Comparison of ENCODE assay signal across 1 cellular context in genomic region chr7:26404189-26404996, GRCh38.
A peak's percentile ranks its signal among the peaks of the same experiment; 100 is the strongest.
TF ChIP-seq lines count a peak whose summit lies in the region.

No MANE protein-coding gene starts in this region.

TF ChIP-seq in WTC11, 78 proteins besides CTCF, POLR2A, EP300 and RAD21 (continued from another document):
- TF ChIP-seq, protein P1, sequence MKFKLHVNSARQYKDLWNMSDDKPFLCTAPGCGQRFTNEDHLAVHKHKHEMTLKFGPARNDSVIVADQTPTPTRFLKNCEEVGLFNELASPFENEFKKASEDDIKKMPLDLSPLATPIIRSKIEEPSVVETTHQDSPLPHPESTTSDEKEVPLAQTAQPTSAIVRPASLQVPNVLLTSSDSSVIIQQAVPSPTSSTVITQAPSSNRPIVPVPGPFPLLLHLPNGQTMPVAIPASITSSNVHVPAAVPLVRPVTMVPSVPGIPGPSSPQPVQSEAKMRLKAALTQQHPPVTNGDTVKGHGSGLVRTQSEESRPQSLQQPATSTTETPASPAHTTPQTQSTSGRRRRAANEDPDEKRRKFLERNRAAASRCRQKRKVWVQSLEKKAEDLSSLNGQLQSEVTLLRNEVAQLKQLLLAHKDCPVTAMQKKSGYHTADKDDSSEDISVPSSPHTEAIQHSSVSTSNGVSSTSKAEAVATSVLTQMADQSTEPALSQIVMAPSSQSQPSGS (CRISPR knock-in tag; IDR thresholded peaks at IDR 0.05; ENCODE audit: borderline replicate concordance, low read depth): no peak
- no peak for TF ChIP-seq TEAD4 (CRISPR knock-in tag; IDR thresholded peaks at IDR 0.05)
- TF ChIP-seq, protein P2, sequence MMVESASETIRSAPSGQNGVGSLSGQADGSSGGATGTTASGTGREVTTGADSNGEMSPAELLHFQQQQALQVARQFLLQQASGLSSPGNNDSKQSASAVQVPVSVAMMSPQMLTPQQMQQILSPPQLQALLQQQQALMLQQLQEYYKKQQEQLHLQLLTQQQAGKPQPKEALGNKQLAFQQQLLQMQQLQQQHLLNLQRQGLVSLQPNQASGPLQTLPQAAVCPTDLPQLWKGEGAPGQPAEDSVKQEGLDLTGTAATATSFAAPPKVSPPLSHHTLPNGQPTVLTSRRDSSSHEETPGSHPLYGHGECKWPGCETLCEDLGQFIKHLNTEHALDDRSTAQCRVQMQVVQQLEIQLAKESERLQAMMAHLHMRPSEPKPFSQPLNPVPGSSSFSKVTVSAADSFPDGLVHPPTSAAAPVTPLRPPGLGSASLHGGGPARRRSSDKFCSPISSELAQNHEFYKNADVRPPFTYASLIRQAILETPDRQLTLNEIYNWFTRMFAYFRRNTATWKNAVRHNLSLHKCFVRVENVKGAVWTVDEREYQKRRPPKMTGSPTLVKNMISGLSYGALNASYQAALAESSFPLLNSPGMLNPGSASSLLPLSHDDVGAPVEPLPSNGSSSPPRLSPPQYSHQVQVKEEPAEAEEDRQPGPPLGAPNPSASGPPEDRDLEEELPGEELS (CRISPR knock-in tag; IDR thresholded peaks at IDR 0.05): peak; percentile 14; the same call in 1 of the 2 replicates
- TF ChIP-seq ZNF138 (CRISPR knock-in tag; conservative IDR thresholded peaks at IDR 0.05): no peak
- TF ChIP-seq CREB1 (CRISPR knock-in tag; IDR thresholded peaks at IDR 0.05): no peak
- TF ChIP-seq ZNF263 (CRISPR knock-in tag; IDR thresholded peaks at IDR 0.05; ENCODE audit: low read depth): no peak
- no peak for TF ChIP-seq TEAD1 (CRISPR knock-in tag; IDR thresholded peaks at IDR 0.05)
- TF ChIP-seq PRRX2 (CRISPR knock-in tag; IDR thresholded peaks at IDR 0.05): no peak
- no peak for TF ChIP-seq ZNF416 (CRISPR knock-in tag; IDR thresholded peaks at IDR 0.05)
TF ChIP-seq in WTC11: peak in this region for 2.
